ENCODE assay signal across 29 cellular contexts in genomic region chr12:69115099-69115498, GRCh38.
"Had no signal": no experiment of that assay in that cellular context is flagged by ENCODE, and none has a peak within 500 bp of the region (broad histone marks: within the 10 kb centered on the region; RNA-seq: fewer than 3 reads in every experiment).

No MANE protein-coding gene starts in this region.

- H3K27ac Mint-ChIP-seq: stimulated activated effector memory CD8-positive, alpha-beta T cell treated with anti-CD3 and anti-CD28 coated beads, Interleukin-12 subunit alpha, Interleukin-12 subunit beta, amount 100 ng/mL, for 72 hours; stimulated activated memory B cell treated with anti-CD40 and anti-IgM and Interleukin-4, amounts not matched to agents 10 μg/mL and 1 μg/mL and 100 μg/mL, for 72 hours; stimulated activated naive B cell treated with anti-CD40 and anti-IgM and Interleukin-4, amounts not matched to agents 10 μg/mL and 1 μg/mL and 100 μg/mL, for 72 hours; stimulated activated naive CD8-positive, alpha-beta T cell treated with anti-CD3 and anti-CD28 coated beads, Interleukin-15, amount 100 ng/mL, for 72 hours; stimulated activated naive CD8-positive, alpha-beta T cell treated with anti-CD3 and anti-CD28 coated beads, Interleukin-15, Interleukin-2, amounts not matched to agents 100 ng/mL and 50 ng/mL, for 24 hours; type B pancreatic cell had no signal

- H3K9me3 Mint-ChIP-seq: stimulated activated effector memory CD8-positive, alpha-beta T cell treated with anti-CD3 and anti-CD28 coated beads, Interleukin-12 subunit alpha, Interleukin-12 subunit beta, amount 100 ng/mL, for 72 hours; stimulated activated memory B cell treated with anti-CD40 and anti-IgM and Interleukin-4, amounts not matched to agents 10 μg/mL and 1 μg/mL and 100 μg/mL, for 72 hours; stimulated activated naive B cell treated with anti-CD40 and anti-IgM and Interleukin-4, amounts not matched to agents 10 μg/mL and 1 μg/mL and 100 μg/mL, for 72 hours; stimulated activated naive CD8-positive, alpha-beta T cell treated with anti-CD3 and anti-CD28 coated beads, Interleukin-15, amount 100 ng/mL, for 72 hours; stimulated activated naive CD8-positive, alpha-beta T cell treated with anti-CD3 and anti-CD28 coated beads, Interleukin-15, Interleukin-2, amounts not matched to agents 100 ng/mL and 50 ng/mL, for 24 hours; type B pancreatic cell had no signal

- H3K4me1 ChIP-seq: stomach, suprapubic skin, testis, thyroid gland, tibial artery, tibial nerve, uterus, vagina had no signal

- H3K27me3 ChIP-seq: stomach, suprapubic skin, testis, thyroid gland, tibial artery, tibial nerve, transverse colon, upper lobe of left lung, upper lobe of right lung, uterus, vagina had no signal

- H3K9me3 ChIP-seq: stomach, suprapubic skin, testis, thoracic aorta, thyroid gland, tibial artery, tibial nerve, transverse colon, upper lobe of left lung, upper lobe of right lung, uterus, vagina had no signal

- H3K4me1 Mint-ChIP-seq: stimulated activated effector memory CD8-positive, alpha-beta T cell treated with anti-CD3 and anti-CD28 coated beads, Interleukin-12 subunit alpha, Interleukin-12 subunit beta, amount 100 ng/mL, for 72 hours; stimulated activated memory B cell treated with anti-CD40 and anti-IgM and Interleukin-4, amounts not matched to agents 10 μg/mL and 1 μg/mL and 100 μg/mL, for 72 hours; stimulated activated naive B cell treated with anti-CD40 and anti-IgM and Interleukin-4, amounts not matched to agents 10 μg/mL and 1 μg/mL and 100 μg/mL, for 72 hours; stimulated activated naive CD8-positive, alpha-beta T cell treated with anti-CD3 and anti-CD28 coated beads, Interleukin-15, amount 100 ng/mL, for 72 hours had no signal

- H3K36me3 Mint-ChIP-seq: stimulated activated effector memory CD8-positive, alpha-beta T cell treated with anti-CD3 and anti-CD28 coated beads, Interleukin-12 subunit alpha, Interleukin-12 subunit beta, amount 100 ng/mL, for 72 hours; stimulated activated memory B cell treated with anti-CD40 and anti-IgM and Interleukin-4, amounts not matched to agents 10 μg/mL and 1 μg/mL and 100 μg/mL, for 72 hours; stimulated activated naive B cell treated with anti-CD40 and anti-IgM and Interleukin-4, amounts not matched to agents 10 μg/mL and 1 μg/mL and 100 μg/mL, for 72 hours; type B pancreatic cell had no signal

- DNase-seq: stimulated activated CD4-positive, alpha-beta T cell treated with anti-CD3 and anti-CD28 coated beads, Interleukin-2, amount 100 ng/mL, for 48 hours; stimulated activated CD4-positive, alpha-beta T cell treated with anti-CD3 and anti-CD28 coated beads, Interleukin-4, amount 100 ng/mL, for 1 hour; stimulated activated CD4-positive, alpha-beta T cell treated with anti-CD3 and anti-CD28 coated beads, Interleukin-4, amount 100 ng/mL, for 24 hours; stimulated activated CD4-positive, alpha-beta T cell treated with anti-CD3 and anti-CD28 coated beads, Interleukin-4, amount 100 ng/mL, for 4 hours; stimulated activated CD8-positive, alpha-beta memory T cell treated with anti-CD3 and anti-CD28 coated beads, Interleukin-4, amount 100 ng/mL, for 48 hours; stimulated activated naive B cell treated with anti-CD40 and anti-IgM and Interleukin-4, amounts not matched to agents 10 μg/mL and 1 μg/mL and 100 μg/mL, for 72 hours; stimulated activated naive CD4-positive, alpha-beta T cell; stimulated activated naive CD4-positive, alpha-beta T cell treated with Interleukin-2 at 50 U/mL for 16 hours; stimulated activated naive CD8-positive, alpha-beta T cell treated with anti-CD3 and anti-CD28 coated beads, Interleukin-15, amount 100 ng/mL, for 72 hours; stimulated activated naive CD8-positive, alpha-beta T cell treated with anti-CD3 and anti-CD28 coated beads, Interleukin-15, Interleukin-2, amounts not matched to agents 100 U/mL and 50 U/mL, for 24 hours; stomach; substantia nigra; testis; thyroid gland; tibial artery; transverse colon; trophoblast cell; upper lobe of left lung; upper lobe of right lung; uterus had no signal

- H3K4me3 ChIP-seq: stomach, suprapubic skin, testis, thoracic aorta, thyroid gland, tibial artery, tibial nerve, transverse colon, upper lobe of left lung, upper lobe of right lung, uterus, vagina had no signal

- FAIRE-seq: urothelium cell line had no signal

- H3K4me3 Mint-ChIP-seq: stimulated activated effector memory CD8-positive, alpha-beta T cell treated with anti-CD3 and anti-CD28 coated beads, Interleukin-12 subunit alpha, Interleukin-12 subunit beta, amount 100 ng/mL, for 72 hours; stimulated activated memory B cell treated with anti-CD40 and anti-IgM and Interleukin-4, amounts not matched to agents 10 μg/mL and 1 μg/mL and 100 μg/mL, for 72 hours; stimulated activated naive B cell treated with anti-CD40 and anti-IgM and Interleukin-4, amounts not matched to agents 10 μg/mL and 1 μg/mL and 100 μg/mL, for 72 hours; stimulated activated naive CD8-positive, alpha-beta T cell treated with anti-CD3 and anti-CD28 coated beads, Interleukin-15, amount 100 ng/mL, for 72 hours; stimulated activated naive CD8-positive, alpha-beta T cell treated with anti-CD3 and anti-CD28 coated beads, Interleukin-15, Interleukin-2, amounts not matched to agents 100 ng/mL and 50 ng/mL, for 24 hours; type B pancreatic cell had no signal

- H3K27ac ChIP-seq: stomach, suprapubic skin, testis, thoracic aorta, thyroid gland, tibial artery, tibial nerve, transverse colon, upper lobe of left lung, upper lobe of right lung, uterus, vagina had no signal

- H3K27me3 Mint-ChIP-seq: stimulated activated memory B cell treated with anti-CD40 and anti-IgM and Interleukin-4, amounts not matched to agents 10 μg/mL and 1 μg/mL and 100 μg/mL, for 72 hours; stimulated activated naive CD8-positive, alpha-beta T cell treated with anti-CD3 and anti-CD28 coated beads, Interleukin-15, Interleukin-2, amounts not matched to agents 100 ng/mL and 50 ng/mL, for 24 hours; type B pancreatic cell had no signal

- H3K36me3 ChIP-seq: stomach, suprapubic skin, thoracic aorta, thyroid gland, tibial artery, tibial nerve, transverse colon, upper lobe of left lung, upper lobe of right lung, uterus, vagina had no signal

- ATAC-seq: stimulated activated effector memory CD8-positive, alpha-beta T cell treated with anti-CD3 and anti-CD28 coated beads, Interleukin-12 subunit alpha, Interleukin-12 subunit beta, amount 100 ng/mL, for 72 hours; stimulated activated memory B cell treated with anti-CD40 and anti-IgM and Interleukin-4, amounts not matched to agents 10 μg/mL and 1 μg/mL and 100 μg/mL, for 72 hours; stimulated activated naive B cell treated with anti-CD40 and anti-IgM and Interleukin-4, amounts not matched to agents 10 μg/mL and 1 μg/mL and 100 μg/mL, for 72 hours; stimulated activated naive CD8-positive, alpha-beta T cell treated with anti-CD3 and anti-CD28 coated beads, Interleukin-15, amount 100 ng/mL, for 72 hours; stimulated activated naive CD8-positive, alpha-beta T cell treated with anti-CD3 and anti-CD28 coated beads, Interleukin-15, Interleukin-2, amounts not matched to agents 100 U/mL and 50 U/mL, for 24 hours; upper lobe of right lung had no signal
